Comparison of ENCODE assay signal across 8 cellular contexts in genomic region chr21:35226960-35227741, GRCh38.
DNase-seq lines count a peak whose midpoint lies in the region; ATAC-seq and TF ChIP-seq lines count a peak whose summit lies in the region.

No MANE protein-coding gene starts in this region.

- TF ChIP-seq CTCF in GM06990 (IDR thresholded peaks at IDR 0.05; ENCODE audit: insufficient read depth, low read length, poor library complexity, severe bottlenecking) (no peak), IMR-90 (conservative IDR thresholded peaks at IDR 0.05; ENCODE audit: low read depth, low read length) (no peak), brain microvascular endothelial cell (IDR thresholded peaks at IDR 0.05; ENCODE audit: low read depth, low read length, missing control alignments) (no peak), WERI-Rb-1 (IDR thresholded peaks at IDR 0.05; ENCODE audit: low read depth, low read length) (no peak)

- ATAC-seq in GM21390 (IDR thresholded peaks at IDR 0.05; ENCODE audit: unreplicated experiment) (peak; percentile 79), IMR-90 (ENCODE audit: low read depth) (no peak)
- peak; percentile 89 to 91 for ATAC-seq in naive thymus-derived CD8-positive, alpha-beta T cell

- H4K20me1 ChIP-seq in IMR-90 (ENCODE audit: insufficient read depth, low read length), result no peaks in the 10 kb centered on the region

- intact Hi-C loops in IMR-90 (cut with micrococcal nuclease), result no loop called here

- H2BK5ac ChIP-seq in IMR-90 (ENCODE audit: low read depth, low read length, poor library complexity, severe bottlenecking), result no peak overlapping the region

- H2AK5ac ChIP-seq in IMR-90 (ENCODE audit: low read depth, low read length), result peak overlapping the region; percentile 56; the same call in 1 of the 2 replicates

- H3K79me1 ChIP-seq in IMR-90 (ENCODE audit: low read depth in 1 of 2, low read length in 2 of 2), result no peaks in the 10 kb centered on the region

- H3K27ac ChIP-seq in IMR-90 (ENCODE audit: insufficient read depth, low read length) (no peak overlapping the region), brain microvascular endothelial cell (no peak overlapping the region), WERI-Rb-1 (no peak overlapping the region)

- H2AFZ ChIP-seq in IMR-90 (replicated peaks; ENCODE audit: low read length, poor library complexity), result no peak overlapping the region

- peaks cover 23 to 60% (median 45%) of the 10 kb centered on the region in 4 donors for H3K4me1 Mint-ChIP-seq in naive thymus-derived CD8-positive, alpha-beta T cell

- H3K9me3 Mint-ChIP-seq in naive thymus-derived CD8-positive, alpha-beta T cell, result no peaks in the 10 kb centered on the region

- H3K9me1 ChIP-seq in IMR-90 (ENCODE audit: insufficient read depth, low read length), result peaks cover 21% of the 10 kb centered on the region

- H4K8ac ChIP-seq in IMR-90 (ENCODE audit: low read depth in 2 of 2, low read length in 2 of 2), result no peak overlapping the region; a peak in 1 of 4 replicates

- H3K56ac ChIP-seq in IMR-90 (ENCODE audit: extremely low read depth, insufficient read depth, low read length), result no peak overlapping the region

- no TSS peak for BruUV-seq in IMR-90 (replicated peaks; lab: Mats Ljungman, UMichigan)

- WGBS in IMR-90 (ENCODE audit: extremely low coverage in 2 of 2, insufficient read length in 1 of 2), 2 experiments, result 100% methylated on average over 2 of the region's 13 CpGs; no CpG with 5 or more reads in 1 of the 2 experiments

- TF ChIP-seq POLR2A in IMR-90 (IDR thresholded peaks at IDR 0.05; ENCODE audit: low read depth, low read length), result no peak

- peak overlapping the region; percentile 80 for H2BK120ac ChIP-seq in IMR-90 (ENCODE audit: low read depth, low read length)

- CTCF ChIA-PET in IMR-90 (lab: Yijun Ruan, JAX), result no interaction called here

- H3K4me3 Mint-ChIP-seq in naive thymus-derived CD8-positive, alpha-beta T cell, result peak overlapping the region; percentile 45 to 84 (median 78)

- no peak overlapping the region for H3K4me2 ChIP-seq in IMR-90 (ENCODE audit: low read depth, low read length)

- in situ Hi-C loops in IMR-90 (cut with MboI; ENCODE audit: low sequenced_read_pairs) (no loop called here), brain microvascular endothelial cell (cut with HindIII; ENCODE audit: low pct_ligation_motif_present, low sequenced_read_pairs) (no loop called here)

- H3K27me3 ChIP-seq in GM06990 (replicated peaks; ENCODE audit: control insufficient read depth, insufficient read depth, low read length) (no peaks in the 10 kb centered on the region), IMR-90 (ENCODE audit: control insufficient read depth, insufficient read depth, low read length) (no peaks in the 10 kb centered on the region), brain microvascular endothelial cell (replicated peaks) (no peaks in the 10 kb centered on the region), WERI-Rb-1 (ENCODE audit: insufficient read depth, low read depth, severe bottlenecking) (peaks cover 80% of the 10 kb centered on the region)

- DNase-seq in GM06990 (ENCODE audit: extremely low read depth, insufficient read length), result peak; percentile 66
- no peak for DNase-seq in IMR-90
- peak; percentile 25 for DNase-seq in T-helper 9 cell
- peak; percentile 12 to 82 (median 55) for DNase-seq in naive thymus-derived CD8-positive, alpha-beta T cell
- DNase-seq in brain microvascular endothelial cell, result no peak
- DNase-seq in WERI-Rb-1, result no peak
- no peak for DNase-seq in AG08395 (ENCODE audit: low spot score)

- H3K18ac ChIP-seq in IMR-90 (ENCODE audit: low read depth, low read length), result peak overlapping the region; percentile 46; the same call in 1 of the 2 replicates

- peak overlapping the region; percentile 89 to 96 (median 94) for H3K27ac Mint-ChIP-seq in naive thymus-derived CD8-positive, alpha-beta T cell

- H3K14ac ChIP-seq in IMR-90 (replicated peaks; ENCODE audit: low read depth, low read length), result no peak overlapping the region

- no peak overlapping the region for H4K5ac ChIP-seq in IMR-90 (ENCODE audit: low read depth, low read length)

- dilution Hi-C loops in IMR-90 (cut with HindIII; ENCODE audit: low sequenced_read_pairs, unreplicated experiment), result no loop called here

- H2BK15ac ChIP-seq in IMR-90 (ENCODE audit: low read depth, low read length), result peak overlapping the region; percentile 12; the same call in 1 of the 3 replicates

- no peak overlapping the region for H3K23ac ChIP-seq in IMR-90 (ENCODE audit: low read depth, low read length)

- H3K4me3 ChIP-seq in GM06990 (replicated peaks; ENCODE audit: low read depth, low read length), result no peak overlapping the region
- no peak overlapping the region for H3K4me3 ChIP-seq in IMR-90 (ENCODE audit: insufficient read depth, low read depth, low read length)
- no peak overlapping the region for H3K4me3 ChIP-seq in brain microvascular endothelial cell (ENCODE audit: low read depth, low read length)
- H3K4me3 ChIP-seq in WERI-Rb-1 (ENCODE audit: low read depth, low read length), result no peak overlapping the region

- H3K9ac ChIP-seq in IMR-90 (ENCODE audit: low read depth, low read length), result no peak overlapping the region

- H4K91ac ChIP-seq in IMR-90 (ENCODE audit: insufficient read depth, low read depth, low read length), result peak overlapping the region; percentile 23; the same call in 1 of the 2 replicates

- no peak for TF ChIP-seq RAD21 in IMR-90 (IDR thresholded peaks at IDR 0.05; ENCODE audit: low read length)

- H3K4me1 ChIP-seq in IMR-90 (ENCODE audit: control insufficient read depth, insufficient read depth, low read length), result peaks cover 17% of the 10 kb centered on the region

- POLR2A ChIA-PET in IMR-90 (lab: Charles Lee; ENCODE audit: unreplicated experiment), result no interaction called here
- POLR2A ChIA-PET in naive thymus-derived CD8-positive, alpha-beta T cell (lab: Charles Lee), result interaction anchor here (1.0 kb wide), 1 partner anchor 22 kb away, joined by 3 read pairs; no protein-coding TSS in a partner anchor

- H2AK9ac ChIP-seq in IMR-90 (replicated peaks; ENCODE audit: low read depth, low read length, poor library complexity), result peak overlapping the region; percentile 60

- no peaks in the 10 kb centered on the region for H3K36me3 ChIP-seq in GM06990 (ENCODE audit: control insufficient read depth, insufficient read depth, low read length)
- H3K36me3 ChIP-seq in IMR-90 (ENCODE audit: control insufficient read depth, insufficient read depth, low read length), result no peaks in the 10 kb centered on the region
- no peaks in the 10 kb centered on the region for H3K36me3 ChIP-seq in brain microvascular endothelial cell (replicated peaks)
- H3K36me3 ChIP-seq in WERI-Rb-1, result no peaks in the 10 kb centered on the region

- H3K4ac ChIP-seq in IMR-90 (ENCODE audit: low read depth, low read length), result peak overlapping the region; percentile 59

- H3K36me3 Mint-ChIP-seq in naive thymus-derived CD8-positive, alpha-beta T cell, result no peaks in the 10 kb centered on the region

- H3K27me3 Mint-ChIP-seq in naive thymus-derived CD8-positive, alpha-beta T cell, result no peaks in the 10 kb centered on the region

- H3K9me3 ChIP-seq in IMR-90 (ENCODE audit: control insufficient read depth, insufficient read depth, low read length) (no peaks in the 10 kb centered on the region), WERI-Rb-1 (ENCODE audit: severe bottlenecking) (no peaks in the 10 kb centered on the region)

- H2BK20ac ChIP-seq in IMR-90 (ENCODE audit: low read depth, low read length), result peak overlapping the region; percentile 69

TF ChIP-seq in IMR-90, 13 proteins besides CTCF, POLR2A, EP300 and RAD21:
- no peak for TF ChIP-seq MAZ (IDR thresholded peaks at IDR 0.05; ENCODE audit: borderline replicate concordance, low read depth, low read length)
- no peak for TF ChIP-seq CHD1 (IDR thresholded peaks at IDR 0.05; ENCODE audit: low read depth, low read length)
- TF ChIP-seq BHLHE40 (IDR thresholded peaks at IDR 0.05; ENCODE audit: low read depth, low read length), result no peak
- no peak for TF ChIP-seq CEBPB (IDR thresholded peaks at IDR 0.05; ENCODE audit: low read depth, low read length)
- TF ChIP-seq MXI1 (IDR thresholded peaks at IDR 0.05; ENCODE audit: borderline replicate concordance, low read depth, low read length), result no peak
- TF ChIP-seq SMC3 (IDR thresholded peaks at IDR 0.05; ENCODE audit: low read depth, low read length), result no peak
- TF ChIP-seq FOS (IDR thresholded peaks at IDR 0.05; ENCODE audit: low read depth, low read length), result no peak
- TF ChIP-seq ELK1 (IDR thresholded peaks at IDR 0.05; ENCODE audit: borderline replicate concordance, low read depth, low read length), result no peak
- TF ChIP-seq RCOR1 (IDR thresholded peaks at IDR 0.05; ENCODE audit: insufficient replicate concordance, low read length), result no peak

Comparison
In these comparisons a context has a peak if more than half of its experiments do, and no peak if none do; other contexts are left out.
1. DNase-seq: peak in GM06990 (single experiment), T-helper 9 cell (single experiment) and naive thymus-derived CD8-positive, alpha-beta T cell (10 of 10); none in IMR-90 (single experiment), brain microvascular endothelial cell (single experiment), WERI-Rb-1 (single experiment) and AG08395 (single experiment).